2 cellular contexts compared by ENCODE assay signal in the genomic region with DNA sequence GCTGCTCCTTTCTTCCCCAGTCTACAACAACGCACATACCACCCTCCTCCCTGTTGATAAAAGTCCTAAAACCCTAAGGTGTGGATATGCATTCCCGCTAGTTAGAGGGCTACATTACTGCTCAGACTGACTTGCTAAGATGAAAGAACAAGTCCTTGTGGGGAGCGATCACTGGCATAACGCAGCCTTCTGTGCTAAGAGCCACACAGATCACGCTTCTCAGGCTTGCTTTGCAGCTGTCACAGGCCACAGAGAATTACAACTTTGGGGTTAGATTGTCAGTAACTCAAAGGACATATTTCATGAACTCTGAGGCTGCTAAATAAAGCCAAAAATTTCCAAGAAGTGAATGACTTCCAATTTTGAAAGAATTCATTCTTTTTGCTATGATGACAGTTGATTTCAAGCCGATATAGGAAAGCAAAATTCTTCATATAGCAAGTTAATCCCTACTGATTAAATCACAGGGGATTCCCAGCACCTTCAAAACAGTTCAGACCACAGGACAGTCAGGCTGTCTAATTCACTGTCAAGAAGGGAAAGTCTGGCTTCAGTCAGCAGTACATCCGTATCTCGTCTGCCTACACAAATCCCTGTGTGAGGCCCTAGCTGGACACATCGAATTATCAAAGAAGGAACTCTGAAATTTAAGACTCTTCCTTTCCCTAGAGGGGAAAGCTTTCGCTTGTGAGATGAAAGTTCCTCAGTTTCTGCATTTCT.
A peak's percentile ranks its signal among the peaks of the same experiment; 100 is the strongest.
TF ChIP-seq lines count a peak whose summit lies in the region.

No MANE protein-coding gene starts in this region.

TF ChIP-seq in SK-N-SH treated with all-trans-retinoic acid at 6 μM for 48 hours, 23 proteins besides CTCF, POLR2A, EP300 and RAD21:
- TF ChIP-seq, protein P1, sequence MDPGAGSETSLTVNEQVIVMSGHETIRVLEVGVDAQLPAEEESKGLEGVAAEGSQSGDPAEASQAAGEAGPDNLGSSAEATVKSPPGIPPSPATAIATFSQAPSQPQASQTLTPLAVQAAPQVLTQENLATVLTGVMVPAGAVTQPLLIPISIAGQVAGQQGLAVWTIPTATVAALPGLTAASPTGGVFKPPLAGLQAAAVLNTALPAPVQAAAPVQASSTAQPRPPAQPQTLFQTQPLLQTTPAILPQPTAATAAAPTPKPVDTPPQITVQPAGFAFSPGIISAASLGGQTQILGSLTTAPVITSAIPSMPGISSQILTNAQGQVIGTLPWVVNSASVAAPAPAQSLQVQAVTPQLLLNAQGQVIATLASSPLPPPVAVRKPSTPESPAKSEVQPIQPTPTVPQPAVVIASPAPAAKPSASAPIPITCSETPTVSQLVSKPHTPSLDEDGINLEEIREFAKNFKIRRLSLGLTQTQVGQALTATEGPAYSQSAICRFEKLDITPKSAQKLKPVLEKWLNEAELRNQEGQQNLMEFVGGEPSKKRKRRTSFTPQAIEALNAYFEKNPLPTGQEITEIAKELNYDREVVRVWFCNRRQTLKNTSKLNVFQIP (CRISPR knock-in tag; IDR thresholded peaks at IDR 0.05; ENCODE audit: borderline replicate concordance, low read depth), result no peak
- TF ChIP-seq, protein P2, sequence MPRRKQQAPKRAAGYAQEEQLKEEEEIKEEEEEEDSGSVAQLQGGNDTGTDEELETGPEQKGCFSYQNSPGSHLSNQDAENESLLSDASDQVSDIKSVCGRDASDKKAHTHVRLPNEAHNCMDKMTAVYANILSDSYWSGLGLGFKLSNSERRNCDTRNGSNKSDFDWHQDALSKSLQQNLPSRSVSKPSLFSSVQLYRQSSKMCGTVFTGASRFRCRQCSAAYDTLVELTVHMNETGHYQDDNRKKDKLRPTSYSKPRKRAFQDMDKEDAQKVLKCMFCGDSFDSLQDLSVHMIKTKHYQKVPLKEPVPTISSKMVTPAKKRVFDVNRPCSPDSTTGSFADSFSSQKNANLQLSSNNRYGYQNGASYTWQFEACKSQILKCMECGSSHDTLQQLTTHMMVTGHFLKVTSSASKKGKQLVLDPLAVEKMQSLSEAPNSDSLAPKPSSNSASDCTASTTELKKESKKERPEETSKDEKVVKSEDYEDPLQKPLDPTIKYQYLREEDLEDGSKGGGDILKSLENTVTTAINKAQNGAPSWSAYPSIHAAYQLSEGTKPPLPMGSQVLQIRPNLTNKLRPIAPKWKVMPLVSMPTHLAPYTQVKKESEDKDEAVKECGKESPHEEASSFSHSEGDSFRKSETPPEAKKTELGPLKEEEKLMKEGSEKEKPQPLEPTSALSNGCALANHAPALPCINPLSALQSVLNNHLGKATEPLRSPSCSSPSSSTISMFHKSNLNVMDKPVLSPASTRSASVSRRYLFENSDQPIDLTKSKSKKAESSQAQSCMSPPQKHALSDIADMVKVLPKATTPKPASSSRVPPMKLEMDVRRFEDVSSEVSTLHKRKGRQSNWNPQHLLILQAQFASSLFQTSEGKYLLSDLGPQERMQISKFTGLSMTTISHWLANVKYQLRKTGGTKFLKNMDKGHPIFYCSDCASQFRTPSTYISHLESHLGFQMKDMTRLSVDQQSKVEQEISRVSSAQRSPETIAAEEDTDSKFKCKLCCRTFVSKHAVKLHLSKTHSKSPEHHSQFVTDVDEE (CRISPR knock-in tag; IDR thresholded peaks at IDR 0.05), result peak; percentile 42; the same call in 1 of the 2 replicates

TF ChIP-seq in SK-N-SH, 30 proteins besides CTCF, POLR2A, EP300 and RAD21 (continued from another document):
- TF ChIP-seq, protein P3, sequence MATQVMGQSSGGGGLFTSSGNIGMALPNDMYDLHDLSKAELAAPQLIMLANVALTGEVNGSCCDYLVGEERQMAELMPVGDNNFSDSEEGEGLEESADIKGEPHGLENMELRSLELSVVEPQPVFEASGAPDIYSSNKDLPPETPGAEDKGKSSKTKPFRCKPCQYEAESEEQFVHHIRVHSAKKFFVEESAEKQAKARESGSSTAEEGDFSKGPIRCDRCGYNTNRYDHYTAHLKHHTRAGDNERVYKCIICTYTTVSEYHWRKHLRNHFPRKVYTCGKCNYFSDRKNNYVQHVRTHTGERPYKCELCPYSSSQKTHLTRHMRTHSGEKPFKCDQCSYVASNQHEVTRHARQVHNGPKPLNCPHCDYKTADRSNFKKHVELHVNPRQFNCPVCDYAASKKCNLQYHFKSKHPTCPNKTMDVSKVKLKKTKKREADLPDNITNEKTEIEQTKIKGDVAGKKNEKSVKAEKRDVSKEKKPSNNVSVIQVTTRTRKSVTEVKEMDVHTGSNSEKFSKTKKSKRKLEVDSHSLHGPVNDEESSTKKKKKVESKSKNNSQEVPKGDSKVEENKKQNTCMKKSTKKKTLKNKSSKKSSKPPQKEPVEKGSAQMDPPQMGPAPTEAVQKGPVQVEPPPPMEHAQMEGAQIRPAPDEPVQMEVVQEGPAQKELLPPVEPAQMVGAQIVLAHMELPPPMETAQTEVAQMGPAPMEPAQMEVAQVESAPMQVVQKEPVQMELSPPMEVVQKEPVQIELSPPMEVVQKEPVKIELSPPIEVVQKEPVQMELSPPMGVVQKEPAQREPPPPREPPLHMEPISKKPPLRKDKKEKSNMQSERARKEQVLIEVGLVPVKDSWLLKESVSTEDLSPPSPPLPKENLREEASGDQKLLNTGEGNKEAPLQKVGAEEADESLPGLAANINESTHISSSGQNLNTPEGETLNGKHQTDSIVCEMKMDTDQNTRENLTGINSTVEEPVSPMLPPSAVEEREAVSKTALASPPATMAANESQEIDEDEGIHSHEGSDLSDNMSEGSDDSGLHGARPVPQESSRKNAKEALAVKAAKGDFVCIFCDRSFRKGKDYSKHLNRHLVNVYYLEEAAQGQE (IDR thresholded peaks at IDR 0.05; ENCODE audit: low read depth, low read length), result no peak
- TF ChIP-seq FOXJ3 (CRISPR knock-in tag; IDR thresholded peaks at IDR 0.05) (no peak), GABPA (IDR thresholded peaks at IDR 0.05; ENCODE audit: low read depth) (no peak), POLR2AphosphoS5 (IDR thresholded peaks at IDR 0.05; ENCODE audit: low read depth, low read length) (no peak), SMC3 (IDR thresholded peaks at IDR 0.05; ENCODE audit: low read depth, low read length) (no peak), JUND (IDR thresholded peaks at IDR 0.05) (no peak), YY1 (IDR thresholded peaks at IDR 0.05; ENCODE audit: low read depth) (no peak), GATA2 (CRISPR knock-in tag; IDR thresholded peaks at IDR 0.05) (no peak), RXRA (IDR thresholded peaks at IDR 0.05; ENCODE audit: borderline replicate concordance, low read depth) (no peak), TCF12 (IDR thresholded peaks at IDR 0.05) (no peak), SIN3A (IDR thresholded peaks at IDR 0.05; ENCODE audit: borderline replicate concordance, low read depth, low read length) (no peak), EZH2phosphoT487 (IDR thresholded peaks at IDR 0.05; ENCODE audit: borderline replicate concordance, low read depth) (no peak), ELF1 (IDR thresholded peaks at IDR 0.05) (no peak), NFIC (IDR thresholded peaks at IDR 0.05; ENCODE audit: borderline replicate concordance) (no peak), NRF1 (IDR thresholded peaks at IDR 0.05; ENCODE audit: low read depth, low read length) (no peak)
- TF ChIP-seq, protein P4, sequence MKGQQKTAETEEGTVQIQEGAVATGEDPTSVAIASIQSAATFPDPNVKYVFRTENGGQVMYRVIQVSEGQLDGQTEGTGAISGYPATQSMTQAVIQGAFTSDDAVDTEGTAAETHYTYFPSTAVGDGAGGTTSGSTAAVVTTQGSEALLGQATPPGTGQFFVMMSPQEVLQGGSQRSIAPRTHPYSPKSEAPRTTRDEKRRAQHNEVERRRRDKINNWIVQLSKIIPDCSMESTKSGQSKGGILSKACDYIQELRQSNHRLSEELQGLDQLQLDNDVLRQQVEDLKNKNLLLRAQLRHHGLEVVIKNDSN (IDR thresholded peaks at IDR 0.05; ENCODE audit: borderline replicate concordance, low read depth), result no peak
- TF ChIP-seq, protein P5, sequence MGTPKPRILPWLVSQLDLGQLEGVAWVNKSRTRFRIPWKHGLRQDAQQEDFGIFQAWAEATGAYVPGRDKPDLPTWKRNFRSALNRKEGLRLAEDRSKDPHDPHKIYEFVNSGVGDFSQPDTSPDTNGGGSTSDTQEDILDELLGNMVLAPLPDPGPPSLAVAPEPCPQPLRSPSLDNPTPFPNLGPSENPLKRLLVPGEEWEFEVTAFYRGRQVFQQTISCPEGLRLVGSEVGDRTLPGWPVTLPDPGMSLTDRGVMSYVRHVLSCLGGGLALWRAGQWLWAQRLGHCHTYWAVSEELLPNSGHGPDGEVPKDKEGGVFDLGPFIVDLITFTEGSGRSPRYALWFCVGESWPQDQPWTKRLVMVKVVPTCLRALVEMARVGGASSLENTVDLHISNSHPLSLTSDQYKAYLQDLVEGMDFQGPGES (IDR thresholded peaks at IDR 0.05; ENCODE audit: low read depth, low read length), result no peak
- TF ChIP-seq, protein P6, sequence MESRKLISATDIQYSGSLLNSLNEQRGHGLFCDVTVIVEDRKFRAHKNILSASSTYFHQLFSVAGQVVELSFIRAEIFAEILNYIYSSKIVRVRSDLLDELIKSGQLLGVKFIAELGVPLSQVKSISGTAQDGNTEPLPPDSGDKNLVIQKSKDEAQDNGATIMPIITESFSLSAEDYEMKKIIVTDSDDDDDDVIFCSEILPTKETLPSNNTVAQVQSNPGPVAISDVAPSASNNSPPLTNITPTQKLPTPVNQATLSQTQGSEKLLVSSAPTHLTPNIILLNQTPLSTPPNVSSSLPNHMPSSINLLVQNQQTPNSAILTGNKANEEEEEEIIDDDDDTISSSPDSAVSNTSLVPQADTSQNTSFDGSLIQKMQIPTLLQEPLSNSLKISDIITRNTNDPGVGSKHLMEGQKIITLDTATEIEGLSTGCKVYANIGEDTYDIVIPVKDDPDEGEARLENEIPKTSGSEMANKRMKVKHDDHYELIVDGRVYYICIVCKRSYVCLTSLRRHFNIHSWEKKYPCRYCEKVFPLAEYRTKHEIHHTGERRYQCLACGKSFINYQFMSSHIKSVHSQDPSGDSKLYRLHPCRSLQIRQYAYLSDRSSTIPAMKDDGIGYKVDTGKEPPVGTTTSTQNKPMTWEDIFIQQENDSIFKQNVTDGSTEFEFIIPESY (IDR thresholded peaks at IDR 0.05; ENCODE audit: borderline replicate concordance, low read depth), result no peak
